In genomic region chr20:38170219-38170902, GRCh38 we compare ENCODE assay signal across 16 cellular contexts. TPM values are rescaled to one million over a fixed set of nuclear protein-coding genes. Genes with fewer than 3 reads are reported as not detected.
DNase-seq lines count a peak whose midpoint lies in the region; ATAC-seq and TF ChIP-seq lines count a peak whose summit lies in the region.
"Had no signal": no experiment of that assay in that cellular context is flagged by ENCODE, and none has a peak within 500 bp of the region (broad histone marks: within the 10 kb centered on the region; RNA-seq: fewer than 3 reads in every experiment).

No MANE protein-coding gene starts in this region.

- H3K4me3 ChIP-seq in ACC112 (ENCODE audit: low read depth, low read length) = no peak overlapping the region
- H3K4me3 ChIP-seq: lung had no signal

- H2AFZ ChIP-seq in ACC112 (ENCODE audit: low read length, unreplicated experiment) = no peak overlapping the region

- H3K4me1 ChIP-seq in ACC112 (ENCODE audit: control insufficient read depth, insufficient read depth, low read length, unreplicated experiment) = peaks cover 47% of the 10 kb centered on the region

- no peaks in the 10 kb centered on the region for H3K36me3 Mint-ChIP-seq in HFFc6 (ENCODE audit: low read depth)
- no peaks in the 10 kb centered on the region for H3K36me3 Mint-ChIP-seq in dendritic cell treated with granulocyte-macrophage colony-stimulating factor and Interleukin-4, amounts not matched to agents 40 ng/mL and 50 ng/mL, for 4 days (ENCODE audit: low read depth)
- H3K36me3 Mint-ChIP-seq in activated CD4-positive, alpha-beta T cell treated with anti-CD3 and anti-CD28 coated beads, Interleukin-2, amount 10 ng/mL, durations not matched to agents 24 days and 14 days (ENCODE audit: low read depth) = no peaks in the 10 kb centered on the region
- H3K36me3 Mint-ChIP-seq: activated naive CD4-positive, alpha-beta T cell treated with anti-CD3 and anti-CD28 coated beads, Interleukin-2, amount 10 ng/mL, durations not matched to agents 7 days and 5 days had no signal

- DNase-seq in HFFc6 (no peak), posterior vena cava (ENCODE audit: low spot score) (peak; percentile 58), germinal center (ENCODE audit: low spot score) (no peak), substantia nigra (lab: John Stamatoyannopoulos, UW) (no peak)
- no peak for DNase-seq in activated CD4-positive, alpha-beta T cell treated with anti-CD3 and anti-CD28 coated beads, Interleukin-2, amount 10 ng/mL, durations not matched to agents 24 days and 14 days
- DNase-seq: activated CD4-positive, CD25-positive, alpha-beta regulatory T cell treated with anti-CD3 and anti-CD28 coated beads, Interleukin-2, amount 50 U/mL, for 72 hours; activated naive CD4-positive, alpha-beta T cell treated with anti-CD3 and anti-CD28 coated beads, Interleukin-2, amount 10 ng/mL, durations not matched to agents 7 days and 5 days; activated T-cell treated with anti-CD3 and anti-CD28 coated beads for 4 hours; central memory CD4-positive, alpha-beta T cell; DMS153; NCI-H1092 treated with DMSO at 0.1 percent for 48 hours; stimulated activated CD4-positive, alpha-beta T cell treated with anti-CD3 and anti-CD28 coated beads, Interleukin-4, amount 100 ng/mL, for 4 hours had no signal

- H3K27me3 ChIP-seq in ACC112 (ENCODE audit: insufficient read depth, low read length) = no peaks in the 10 kb centered on the region

- H3K4me1 Mint-ChIP-seq in HFFc6 (ENCODE audit: low read depth) = peaks cover 92% of the 10 kb centered on the region
- H3K4me1 Mint-ChIP-seq in dendritic cell treated with granulocyte-macrophage colony-stimulating factor and Interleukin-4, amounts not matched to agents 40 ng/mL and 50 ng/mL, for 4 days (ENCODE audit: low read depth) = peaks cover 78% of the 10 kb centered on the region
- H3K4me1 Mint-ChIP-seq in activated CD4-positive, alpha-beta T cell treated with anti-CD3 and anti-CD28 coated beads, Interleukin-2, amount 10 ng/mL, durations not matched to agents 24 days and 14 days = peaks cover 22% of the 10 kb centered on the region

- intact Hi-C loops in dendritic cell treated with granulocyte-macrophage colony-stimulating factor and Interleukin-4, amounts not matched to agents 40 ng/mL and 50 ng/mL, for 4 days (cut with micrococcal nuclease) = no loop called here
- intact Hi-C loops in posterior vena cava (cut with DNase I) = loop anchor here in 1 of 2 donors (5.0 kb wide), 1 partner anchor 47 kb away; no protein-coding TSS in a partner anchor
- intact Hi-C loops in activated CD4-positive, alpha-beta T cell treated with anti-CD3 and anti-CD28 coated beads, Interleukin-2, amount 10 ng/mL, durations not matched to agents 24 days and 14 days (cut with micrococcal nuclease) = no loop called here

- H3K27me3 Mint-ChIP-seq in HFFc6 (ENCODE audit: insufficient read depth) = peaks cover 2% of the 10 kb centered on the region; the same call in 1 of the 2 replicates
- H3K27me3 Mint-ChIP-seq in dendritic cell treated with granulocyte-macrophage colony-stimulating factor and Interleukin-4, amounts not matched to agents 40 ng/mL and 50 ng/mL, for 4 days = no peaks in the 10 kb centered on the region
- H3K27me3 Mint-ChIP-seq in activated CD4-positive, alpha-beta T cell treated with anti-CD3 and anti-CD28 coated beads, Interleukin-2, amount 10 ng/mL, durations not matched to agents 24 days and 14 days = peaks cover 15% of the 10 kb centered on the region

- peak overlapping the region; percentile 82 for H3K27ac Mint-ChIP-seq in HFFc6
- peak overlapping the region; percentile 97 for H3K27ac Mint-ChIP-seq in dendritic cell treated with granulocyte-macrophage colony-stimulating factor and Interleukin-4, amounts not matched to agents 40 ng/mL and 50 ng/mL, for 4 days
- no peak overlapping the region for H3K27ac Mint-ChIP-seq in activated CD4-positive, alpha-beta T cell treated with anti-CD3 and anti-CD28 coated beads, Interleukin-2, amount 10 ng/mL, durations not matched to agents 24 days and 14 days
- H3K27ac Mint-ChIP-seq: activated naive CD4-positive, alpha-beta T cell treated with anti-CD3 and anti-CD28 coated beads, Interleukin-2, amount 10 ng/mL, durations not matched to agents 7 days and 5 days had no signal

- no peak for TF ChIP-seq CTCF in HFFc6 (IDR thresholded peaks at IDR 0.05)

- H3K36me3 ChIP-seq in ACC112 (ENCODE audit: insufficient read depth, low read length) = no peaks in the 10 kb centered on the region

- no peak for ATAC-seq in HG02938 (IDR thresholded peaks at IDR 0.05; ENCODE audit: unreplicated experiment)

- H3K27ac ChIP-seq in ACC112 (ENCODE audit: low read depth, low read length) (peak overlapping the region; percentile 1; the same call in 1 of the 2 replicates), substantia nigra (ENCODE audit: low read depth, low read length, poor library complexity, severe bottlenecking) (no peak overlapping the region)

- no peaks in the 10 kb centered on the region for H3K79me2 ChIP-seq in ACC112 (ENCODE audit: control insufficient read depth, insufficient read depth, low read length, unreplicated experiment)

- no peak overlapping the region for H3K4me3 Mint-ChIP-seq in HFFc6
- no peak overlapping the region for H3K4me3 Mint-ChIP-seq in dendritic cell treated with granulocyte-macrophage colony-stimulating factor and Interleukin-4, amounts not matched to agents 40 ng/mL and 50 ng/mL, for 4 days
- no peak overlapping the region for H3K4me3 Mint-ChIP-seq in activated CD4-positive, alpha-beta T cell treated with anti-CD3 and anti-CD28 coated beads, Interleukin-2, amount 10 ng/mL, durations not matched to agents 24 days and 14 days
- H3K4me3 Mint-ChIP-seq: activated naive CD4-positive, alpha-beta T cell treated with anti-CD3 and anti-CD28 coated beads, Interleukin-2, amount 10 ng/mL, durations not matched to agents 7 days and 5 days had no signal

- H3K9me3 Mint-ChIP-seq in HFFc6 = no peaks in the 10 kb centered on the region
- H3K9me3 Mint-ChIP-seq in dendritic cell treated with granulocyte-macrophage colony-stimulating factor and Interleukin-4, amounts not matched to agents 40 ng/mL and 50 ng/mL, for 4 days = no peaks in the 10 kb centered on the region
- no peaks in the 10 kb centered on the region for H3K9me3 Mint-ChIP-seq in activated CD4-positive, alpha-beta T cell treated with anti-CD3 and anti-CD28 coated beads, Interleukin-2, amount 10 ng/mL, durations not matched to agents 24 days and 14 days
- H3K9me3 Mint-ChIP-seq: activated naive CD4-positive, alpha-beta T cell treated with anti-CD3 and anti-CD28 coated beads, Interleukin-2, amount 10 ng/mL, durations not matched to agents 7 days and 5 days had no signal

RNA-seq across cellular contexts. Expression of gene TGM2, which starts 5.3 kb away (rescaled TPM):
- total RNA-seq in HFFc6 (2021; fragmentation: NEBNext Ultra II Directional; extraction: Animal tissue kit (Norgen Biotek cat#: 25700)) = 100 to 1,000 TPM in 5 of 6 experiments, 10 to 100 TPM in 1; 99.6 to 430 (median 111) TPM
- total RNA-seq in posterior vena cava = 100 to 1,000 TPM; 442 to 500 TPM
- 0.05 TPM in 1 of 2 replicates, not detected in the other for total RNA-seq in activated CD4-positive, alpha-beta T cell treated with anti-CD3 and anti-CD28 coated beads, Interleukin-2, amount 10 ng/mL, durations not matched to agents 24 days and 14 days

Comparison
In these comparisons a context has a peak if more than half of its experiments do, and no peak if none do; other contexts are left out.
1. RNA of gene TGM2, which starts 5.3 kb away (total RNA-seq): 442 to 500 TPM in posterior vena cava and 99.6 to 430 TPM in HFFc6; 0.05 TPM in activated CD4-positive, alpha-beta T cell treated with anti-CD3 and anti-CD28 coated beads, Interleukin-2, amount 10 ng/mL, durations not matched to agents 24 days and 14 days; every median in the first group is over 10 times any median in the second.